ENCODE assay signal across 18 cellular contexts in the genomic region with DNA sequence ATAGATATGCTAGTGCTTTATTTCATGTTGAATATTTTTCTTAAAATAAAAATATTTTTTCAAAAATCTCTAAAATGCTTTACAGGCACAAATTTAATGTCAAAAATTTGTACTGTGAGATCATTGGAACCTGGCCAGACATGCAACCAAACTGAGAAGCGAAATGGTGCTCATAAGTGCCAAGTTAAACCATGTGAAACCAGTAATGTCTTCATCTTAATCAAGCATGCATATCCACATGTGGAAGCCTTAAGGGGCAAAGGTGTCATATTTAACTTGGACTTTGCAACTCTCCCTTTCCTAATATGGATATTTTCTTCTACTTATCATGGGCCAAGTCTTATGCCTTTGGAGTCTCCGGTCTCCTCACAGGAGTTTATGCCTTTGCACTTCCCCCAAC.
DNase-seq lines count a peak whose midpoint lies in the region; TF ChIP-seq lines count a peak whose summit lies in the region.
"Had no signal": no experiment of that assay in that cellular context is flagged by ENCODE, and none has a peak within 500 bp of the region (broad histone marks: within the 10 kb centered on the region; RNA-seq: fewer than 3 reads in every experiment).

No MANE protein-coding gene starts in this region.

- TF ChIP-seq CTCF in MCF 10A (IDR thresholded peaks at IDR 0.05; ENCODE audit: unreplicated experiment) (no peak), breast epithelium (IDR thresholded peaks at IDR 0.05) (no peak), chondrocyte (IDR thresholded peaks at IDR 0.05) (no peak), mesothelial cell of epicardium (IDR thresholded peaks at IDR 0.05; ENCODE audit: unreplicated experiment) (no peak)

- no peaks in the 10 kb centered on the region for H3K9me3 Mint-ChIP-seq in MCF 10A (ENCODE audit: unreplicated experiment)
- H3K9me3 Mint-ChIP-seq in chondrocyte (ENCODE audit: low read depth), result peaks cover 3% of the 10 kb centered on the region
- H3K9me3 Mint-ChIP-seq in mesothelial cell of epicardium, result no peaks in the 10 kb centered on the region
- no peaks in the 10 kb centered on the region for H3K9me3 Mint-ChIP-seq in activated CD4-positive, alpha-beta T cell treated with anti-CD3 and anti-CD28 coated beads, Interleukin-2, amount 10 ng/mL, durations not matched to agents 7 days and 5 days
- H3K9me3 Mint-ChIP-seq: GM23338 had no signal

- BruUV-seq in MCF 10A (replicated peaks; lab: Mats Ljungman, UMichigan), result no TSS peak

- POLR2A ChIA-PET in MCF 10A (lab: Yijun Ruan, JAX), result no interaction called here
- POLR2A ChIA-PET in activated CD4-positive, alpha-beta T cell treated with anti-CD3 and anti-CD28 coated beads, Interleukin-2, amount 10 ng/mL, durations not matched to agents 7 days and 5 days (lab: Charles Lee), result no interaction called here

- no peaks in the 10 kb centered on the region for H3K4me1 ChIP-seq in breast epithelium

- no peak for TF ChIP-seq POLR2A in breast epithelium (IDR thresholded peaks at IDR 0.05)

- no peaks in the 10 kb centered on the region for H3K36me3 ChIP-seq in breast epithelium
- H3K36me3 ChIP-seq: MG63 had no signal

- intact Hi-C loops in MCF 10A (cut with micrococcal nuclease), result no loop called here
- intact Hi-C loops in breast epithelium (cut with DNase I; ENCODE audit: low total_unique reads), result no loop called here

- H3K27me3 ChIP-seq in breast epithelium, result no peaks in the 10 kb centered on the region
- H3K27me3 ChIP-seq: MG63 had no signal

- no peaks in the 10 kb centered on the region for H3K27me3 Mint-ChIP-seq in MCF 10A (ENCODE audit: insufficient read depth, unreplicated experiment)
- H3K27me3 Mint-ChIP-seq in chondrocyte (ENCODE audit: low read depth), result no peaks in the 10 kb centered on the region
- H3K27me3 Mint-ChIP-seq in mesothelial cell of epicardium (ENCODE audit: low read depth), result peaks cover 2% of the 10 kb centered on the region
- H3K27me3 Mint-ChIP-seq in activated CD4-positive, alpha-beta T cell treated with anti-CD3 and anti-CD28 coated beads, Interleukin-2, amount 10 ng/mL, durations not matched to agents 7 days and 5 days, result no peaks in the 10 kb centered on the region

- H3K27ac ChIP-seq in breast epithelium, result no peak overlapping the region
- H3K27ac ChIP-seq: 22Rv1, C4-2B, KMS-11 had no signal

- H3K27ac Mint-ChIP-seq in MCF 10A (ENCODE audit: low read depth, unreplicated experiment) (no peak overlapping the region), chondrocyte (ENCODE audit: unreplicated experiment) (peak overlapping the region; percentile 83), mesothelial cell of epicardium (no peak overlapping the region)
- no peak overlapping the region for H3K27ac Mint-ChIP-seq in activated CD4-positive, alpha-beta T cell treated with anti-CD3 and anti-CD28 coated beads, Interleukin-2, amount 10 ng/mL, durations not matched to agents 7 days and 5 days
- H3K27ac Mint-ChIP-seq: GM23338 had no signal

- no peak overlapping the region for H3K4me3 ChIP-seq in breast epithelium
- H3K4me3 ChIP-seq: GM23338, MG63 had no signal

- H3K36me3 Mint-ChIP-seq in MCF 10A (ENCODE audit: insufficient read depth, unreplicated experiment) (no peaks in the 10 kb centered on the region), chondrocyte (ENCODE audit: low read depth) (peaks cover 7% of the 10 kb centered on the region), mesothelial cell of epicardium (no peaks in the 10 kb centered on the region)
- H3K36me3 Mint-ChIP-seq in activated CD4-positive, alpha-beta T cell treated with anti-CD3 and anti-CD28 coated beads, Interleukin-2, amount 10 ng/mL, durations not matched to agents 7 days and 5 days (ENCODE audit: low read depth), result no peaks in the 10 kb centered on the region

- peak; percentile 2 for DNase-seq in MCF 10A (ENCODE audit: unreplicated experiment)
- no peak for DNase-seq in breast epithelium (ENCODE audit: low spot score in 2 of 2)
- DNase-seq in chondrocyte (ENCODE audit: low spot score), result no peak
- DNase-seq in kidney glomerular epithelial cell (lab: John Stamatoyannopoulos, UW), result peak; percentile 44
- DNase-seq in cortex of kidney (lab: John Stamatoyannopoulos, UW), result no peak
- DNase-seq in mesothelial cell of epicardium (ENCODE audit: low spot score in 2 of 2, unreplicated experiment in 2 of 2), result no peak
- DNase-seq in superior temporal gyrus (ENCODE audit: extremely low spot score), result no peak
- DNase-seq in activated CD4-positive, alpha-beta T cell treated with anti-CD3 and anti-CD28 coated beads, Interleukin-2, amount 10 ng/mL, durations not matched to agents 7 days and 5 days, result no peak
- DNase-seq: MG63, NCI-H1105, NCI-H187, NCI-H2171 treated with DMSO at 0.1 percent for 48 hours, NCI-H774, Right ventricle myocardium superior had no signal

- H3K9me3 ChIP-seq in breast epithelium, result no peaks in the 10 kb centered on the region

- H3K4me3 Mint-ChIP-seq in MCF 10A (ENCODE audit: unreplicated experiment), result no peak overlapping the region
- no peak overlapping the region for H3K4me3 Mint-ChIP-seq in chondrocyte (ENCODE audit: unreplicated experiment)
- no peak overlapping the region for H3K4me3 Mint-ChIP-seq in mesothelial cell of epicardium
- H3K4me3 Mint-ChIP-seq in activated CD4-positive, alpha-beta T cell treated with anti-CD3 and anti-CD28 coated beads, Interleukin-2, amount 10 ng/mL, durations not matched to agents 7 days and 5 days, result no peak overlapping the region
- H3K4me3 Mint-ChIP-seq: GM23338 had no signal

- CTCF ChIA-PET in MCF 10A (lab: Yijun Ruan, JAX), result no interaction called here
- CTCF ChIA-PET in activated CD4-positive, alpha-beta T cell treated with anti-CD3 and anti-CD28 coated beads, Interleukin-2, amount 10 ng/mL, durations not matched to agents 7 days and 5 days (lab: Charles Lee), result no interaction called here

- H3K4me1 Mint-ChIP-seq in MCF 10A (ENCODE audit: insufficient read depth, unreplicated experiment), result no peaks in the 10 kb centered on the region
- peaks cover 85% of the 10 kb centered on the region for H3K4me1 Mint-ChIP-seq in chondrocyte (ENCODE audit: low read depth)
- no peaks in the 10 kb centered on the region for H3K4me1 Mint-ChIP-seq in mesothelial cell of epicardium
- H3K4me1 Mint-ChIP-seq in activated CD4-positive, alpha-beta T cell treated with anti-CD3 and anti-CD28 coated beads, Interleukin-2, amount 10 ng/mL, durations not matched to agents 7 days and 5 days, result no peaks in the 10 kb centered on the region

Comparison
In these comparisons a context has a peak if more than half of its experiments do, and no peak if none do; other contexts are left out.
1. DNase-seq: peak in MCF 10A (single experiment) and kidney glomerular epithelial cell (single experiment); none in breast epithelium (0 of 2), chondrocyte (single experiment), cortex of kidney (single experiment), mesothelial cell of epicardium (0 of 2), superior temporal gyrus (single experiment) and activated CD4-positive, alpha-beta T cell treated with anti-CD3 and anti-CD28 coated beads, Interleukin-2, amount 10 ng/mL, durations not matched to agents 7 days and 5 days (single experiment).